In the genomic region with DNA sequence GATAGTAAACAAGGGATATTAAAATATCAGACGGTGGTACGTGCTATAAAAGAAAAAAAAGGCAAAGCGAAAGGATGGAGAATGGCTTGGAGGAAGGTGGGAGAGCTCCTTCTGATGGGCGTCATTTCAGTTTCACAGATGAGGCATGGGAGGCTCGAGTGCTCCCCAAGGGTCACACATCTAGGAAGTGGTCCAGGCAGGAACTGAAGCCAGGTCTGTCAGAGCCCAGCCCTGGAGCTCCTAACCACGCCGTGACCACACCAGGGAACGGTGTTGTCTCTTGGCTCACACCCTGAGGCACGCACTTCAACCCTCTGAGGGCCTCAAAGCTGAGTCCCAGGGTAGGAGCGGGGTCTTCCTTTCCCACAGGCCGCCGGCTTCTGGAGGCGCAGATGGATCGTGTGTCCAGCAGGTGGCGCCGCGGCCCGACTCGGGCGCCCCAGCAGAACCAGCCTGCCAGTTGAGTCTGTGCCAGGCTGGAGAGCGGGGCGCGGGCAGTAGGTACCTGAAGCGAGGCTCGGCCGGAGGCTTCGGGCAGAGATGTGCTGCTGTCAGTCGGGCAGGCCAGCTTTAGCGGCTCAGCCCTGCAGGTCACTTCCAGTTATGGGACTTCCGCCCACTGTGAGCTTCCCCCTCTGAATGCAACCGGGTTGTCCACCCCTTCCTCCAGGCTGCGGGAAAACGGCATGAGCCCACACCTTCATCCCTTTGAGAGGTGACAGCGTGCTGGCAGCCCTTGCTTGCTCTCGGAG, we compare ENCODE assay signal across 8 cellular contexts.
DNase-seq lines count a peak whose midpoint lies in the region; ATAC-seq, FAIRE-seq and TF ChIP-seq lines count a peak whose summit lies in the region.

No MANE protein-coding gene starts in this region.

- FAIRE-seq in H54 (lab: Jason Lieb, UNC), result no peak

- H3K4me3 ChIP-seq in BLaER1 treated with 17β-estradiol and CSF1 and Interleukin-3, amounts not matched to agents 10 nM and 100 nM, result no peak overlapping the region
- H3K4me3 ChIP-seq in neural progenitor cell (peak overlapping the region; percentile 56), thoracic aorta (peak overlapping the region; percentile 63)

- H3K4me1 ChIP-seq in BLaER1 treated with 17β-estradiol and CSF1 and Interleukin-3, amounts not matched to agents 10 nM and 100 nM, result peaks cover 11 to 30% (median 24%) of the 10 kb centered on the region in 10 experiments; a peak in 19 of 20 replicates
- H3K4me1 ChIP-seq in foreskin keratinocyte (no peaks in the 10 kb centered on the region), neural progenitor cell (no peaks in the 10 kb centered on the region), thoracic aorta (ENCODE audit: control insufficient read depth in 1 of 2, low read depth in 2 of 2) (peaks cover 4 to 5% of the 10 kb centered on the region in 2 donors)

- H3K9ac ChIP-seq in BLaER1 treated with 17β-estradiol and CSF1 and Interleukin-3, amounts not matched to agents 10 nM and 100 nM, result peak overlapping the region in 6 of 11 experiments; percentile 31 to 63 (median 42); a peak in 7 of 22 replicates
- no peak overlapping the region for H3K9ac ChIP-seq in neural progenitor cell

- no peaks in the 10 kb centered on the region for H3F3A ChIP-seq in neural progenitor cell (ENCODE audit: low read depth)

- H3K4me2 ChIP-seq in BLaER1 treated with 17β-estradiol and CSF1 and Interleukin-3, amounts not matched to agents 10 nM and 100 nM, result peak overlapping the region; percentile 8 to 88 (median 54); a peak in 20 of 22 replicates
- peak overlapping the region; percentile 80 for H3K4me2 ChIP-seq in neural progenitor cell

- peak; percentile 79 for DNase-seq in H54 (ENCODE audit: insufficient read length, low spot score)
- peak; percentile 56 for DNase-seq in NOMO-1 treated with DMSO at 0.1 percent for 48 hours (lab: John Stamatoyannopoulos, UW; ENCODE audit: unreplicated experiment)
- DNase-seq in activated T-cell treated with anti-CD3 and anti-CD28 coated beads, Interleukin-2, amount 50 U/mL, for 24 hours, result peak; percentile 71
- DNase-seq in foreskin keratinocyte, result peak in 1 of 2 donors; percentile 34
- peak; percentile 85 for DNase-seq in neural progenitor cell (ENCODE audit: low spot score)
- no peak for DNase-seq in thoracic aorta (ENCODE audit: low spot score)

- H3K27me3 ChIP-seq in BLaER1 treated with 17β-estradiol and CSF1 and Interleukin-3, amounts not matched to agents 10 nM and 100 nM, result no peaks in the 10 kb centered on the region
- H3K27me3 ChIP-seq in foreskin keratinocyte, result no peaks in the 10 kb centered on the region
- H3K27me3 ChIP-seq in neural progenitor cell, result peaks cover 39% of the 10 kb centered on the region
- no peaks in the 10 kb centered on the region for H3K27me3 ChIP-seq in thoracic aorta (replicated peaks; ENCODE audit: insufficient read depth)

- peak overlapping the region in 4 of 11 experiments; percentile 10 to 41 (median 16); a peak in 5 of 22 replicates for H3K27ac ChIP-seq in BLaER1 treated with 17β-estradiol and CSF1 and Interleukin-3, amounts not matched to agents 10 nM and 100 nM
- peak overlapping the region; percentile 23 for H3K27ac ChIP-seq in foreskin keratinocyte
- H3K27ac ChIP-seq in neural progenitor cell, result no peak overlapping the region
- no peak overlapping the region for H3K27ac ChIP-seq in thoracic aorta

- no peak overlapping the region for H3K4me3 Mint-ChIP-seq in activated T-cell treated with anti-CD3 and anti-CD28 coated beads, Interleukin-2, amount 50 U/mL, for 24 hours
- peak overlapping the region; percentile 78 for H3K4me3 Mint-ChIP-seq in neural progenitor cell

- H4K20me1 ChIP-seq in BLaER1 treated with 17β-estradiol and CSF1 and Interleukin-3, amounts not matched to agents 10 nM and 100 nM, result no peaks in the 10 kb centered on the region
- no peaks in the 10 kb centered on the region for H4K20me1 ChIP-seq in neural progenitor cell (ENCODE audit: low read depth)

- peaks cover 6% of the 10 kb centered on the region for H3K9me3 Mint-ChIP-seq in activated T-cell treated with anti-CD3 and anti-CD28 coated beads, Interleukin-2, amount 50 U/mL, for 24 hours
- peaks cover 22% of the 10 kb centered on the region for H3K9me3 Mint-ChIP-seq in neural progenitor cell

- no peak overlapping the region for H3K27ac Mint-ChIP-seq in activated T-cell treated with anti-CD3 and anti-CD28 coated beads, Interleukin-2, amount 50 U/mL, for 24 hours
- no peak overlapping the region for H3K27ac Mint-ChIP-seq in neural progenitor cell

- ATAC-seq in foreskin keratinocyte (peak; percentile 71), thoracic aorta (ENCODE audit: insufficient number of reproducible peaks, low FRiP score, low read depth) (no peak), GM18519 (IDR thresholded peaks at IDR 0.05; ENCODE audit: low FRiP score, unreplicated experiment) (no peak)

- H3K9me3 ChIP-seq in BLaER1 treated with 17β-estradiol and CSF1 and Interleukin-3, amounts not matched to agents 10 nM and 100 nM (replicated peaks in 1 of 11), result peaks cover 23 to 37% (median 28%) of the 10 kb centered on the region in 11 experiments
- H3K9me3 ChIP-seq in neural progenitor cell (ENCODE audit: low read depth) (no peaks in the 10 kb centered on the region), thoracic aorta (no peaks in the 10 kb centered on the region)

- TF ChIP-seq POLR2A in H54 (IDR thresholded peaks at IDR 0.05; ENCODE audit: low read depth, low read length), result no peak

- H3K4me1 Mint-ChIP-seq in activated T-cell treated with anti-CD3 and anti-CD28 coated beads, Interleukin-2, amount 50 U/mL, for 24 hours (ENCODE audit: low read depth), result no peaks in the 10 kb centered on the region
- H3K4me1 Mint-ChIP-seq in neural progenitor cell, result no peaks in the 10 kb centered on the region

- H3K27me3 Mint-ChIP-seq in activated T-cell treated with anti-CD3 and anti-CD28 coated beads, Interleukin-2, amount 50 U/mL, for 24 hours, result peaks cover 28% of the 10 kb centered on the region
- peaks cover 11% of the 10 kb centered on the region for H3K27me3 Mint-ChIP-seq in neural progenitor cell (ENCODE audit: insufficient read depth, low read depth)

- peak overlapping the region; percentile 84 for H2AFZ ChIP-seq in neural progenitor cell (replicated peaks)

- no peaks in the 10 kb centered on the region for H3K79me2 ChIP-seq in neural progenitor cell (ENCODE audit: low read depth)

- H3K36me3 ChIP-seq in BLaER1 treated with 17β-estradiol and CSF1 and Interleukin-3, amounts not matched to agents 10 nM and 100 nM, result peaks cover 0 to 7% (median 0%) of the 10 kb centered on the region in 11 experiments; a peak in 1 of 22 replicates
- H3K36me3 ChIP-seq in neural progenitor cell (no peaks in the 10 kb centered on the region), thoracic aorta (no peaks in the 10 kb centered on the region)

- TF ChIP-seq CTCF in foreskin keratinocyte (conservative IDR thresholded peaks at IDR 0.05), result peak; percentile 94
- TF ChIP-seq CTCF in neural progenitor cell (IDR thresholded peaks at IDR 0.05), result peak; percentile 92
- peak; percentile 96 for TF ChIP-seq CTCF in thoracic aorta (IDR thresholded peaks at IDR 0.05)

- no peaks in the 10 kb centered on the region for H3K36me3 Mint-ChIP-seq in activated T-cell treated with anti-CD3 and anti-CD28 coated beads, Interleukin-2, amount 50 U/mL, for 24 hours (ENCODE audit: low read depth)
- H3K36me3 Mint-ChIP-seq in neural progenitor cell, result no peaks in the 10 kb centered on the region

Comparison
In these comparisons a context has a peak if more than half of its experiments do, and no peak if none do; other contexts are left out.
1. H3K4me3 ChIP-seq: peak in neural progenitor cell (single experiment) and thoracic aorta (single experiment); none in BLaER1 treated with 17β-estradiol and CSF1 and Interleukin-3, amounts not matched to agents 10 nM and 100 nM (0 of 10).
2. Peak in every context shown above with its lines, with median percentiles within 50 percentile points of each other: CTCF ChIP-seq.